ENCODE assay signal across 8 cellular contexts in the genomic region with DNA sequence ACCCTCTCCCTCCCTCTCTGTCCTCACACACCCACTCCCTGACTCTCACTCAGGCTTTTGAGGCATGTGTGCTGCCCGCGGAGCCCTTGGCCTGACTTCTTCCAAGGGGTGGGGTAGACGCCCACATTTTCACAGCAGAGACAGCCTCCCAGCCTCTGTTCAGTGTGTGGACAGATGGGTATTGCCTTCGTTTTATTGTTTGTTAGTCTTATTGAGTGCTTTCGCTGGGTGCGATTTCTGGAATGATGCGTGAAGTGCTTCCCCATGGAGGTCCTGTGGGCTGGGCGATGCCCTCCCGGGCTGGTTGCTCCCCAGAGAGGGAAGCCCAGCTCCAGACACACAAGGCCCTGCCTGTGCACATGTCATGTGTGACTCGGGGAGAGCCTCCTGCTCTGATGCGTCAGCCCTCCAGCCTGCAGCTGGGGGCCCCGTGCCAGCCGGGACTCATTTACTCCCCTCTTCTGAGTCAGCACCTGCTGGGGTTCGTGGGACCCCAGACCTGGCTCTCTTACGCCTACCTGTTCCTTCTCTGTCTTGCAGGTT. TPM values are rescaled to one million over a fixed set of nuclear protein-coding genes. Genes with fewer than 3 reads are reported as not detected.
A peak's percentile ranks its signal among the peaks of the same experiment; 100 is the strongest.
DNase-seq lines count a peak whose midpoint lies in the region; ATAC-seq and TF ChIP-seq lines count a peak whose summit lies in the region.

No MANE protein-coding gene starts in this region.

- 58 to 72% methylated on average over 10 to 14 of the region's 15 CpGs for WGBS in body of pancreas, 2 donors
- 71 to 74% methylated on average over 13 to 15 of the region's 15 CpGs for WGBS in upper lobe of left lung, 2 donors

- peak overlapping the region in 3 of 4 donors; percentile 50 to 69 (median 55) for H3K27ac ChIP-seq in body of pancreas
- H3K27ac ChIP-seq in upper lobe of left lung = peak overlapping the region; percentile 13 to 79 (median 66)

- H3K4me3 ChIP-seq in body of pancreas = no peak overlapping the region
- H3K4me3 ChIP-seq in upper lobe of left lung = no peak overlapping the region

- ATAC-seq in body of pancreas (peak; percentile 9), left lobe of liver (peak; percentile 0), upper lobe of left lung (ENCODE audit: low FRiP score in 2 of 2) (peak; percentile 3 to 31), HG02970 (IDR thresholded peaks at IDR 0.05; ENCODE audit: low FRiP score, unreplicated experiment) (no peak)

- no peak for TF ChIP-seq EP300 in upper lobe of left lung (IDR thresholded peaks at IDR 0.05)

- H3K27me3 ChIP-seq in body of pancreas (no peaks in the 10 kb centered on the region), upper lobe of left lung (no peaks in the 10 kb centered on the region)

- H3K36me3 ChIP-seq in body of pancreas (replicated peaks in 1 of 2; ENCODE audit: insufficient read depth in 1 of 2, low read depth in 2 of 2) = no peaks in the 10 kb centered on the region
- peaks cover 0 to 34% (median 19%) of the 10 kb centered on the region in 4 donors for H3K36me3 ChIP-seq in upper lobe of left lung

- TF ChIP-seq POLR2A in body of pancreas (IDR thresholded peaks at IDR 0.05) (no peak), upper lobe of left lung (IDR thresholded peaks at IDR 0.05) (no peak)

- intact Hi-C loops in body of pancreas (cut with DNase I) = no loop called here

- peaks cover 44% of the 10 kb centered on the region for H3K4me1 ChIP-seq in body of pancreas
- peaks cover 31 to 65% (median 47%) of the 10 kb centered on the region in 4 donors for H3K4me1 ChIP-seq in upper lobe of left lung

- TF ChIP-seq CTCF in body of pancreas (IDR thresholded peaks at IDR 0.05) (no peak), upper lobe of left lung (IDR thresholded peaks at IDR 0.05) (no peak)

- no peaks in the 10 kb centered on the region for H3K9me3 ChIP-seq in body of pancreas
- no peaks in the 10 kb centered on the region for H3K9me3 ChIP-seq in upper lobe of left lung

- DNase-seq in activated T-cell treated with anti-CD3 and anti-CD28 coated beads, Interleukin-2, amount 50 U/mL, for 1 hour = peak; percentile 51
- DNase-seq in activated T-cell treated with anti-CD3 and anti-CD28 coated beads for 4 hours = no peak
- DNase-seq in body of pancreas = peak in 2 of 4 donors; percentile 48 to 59
- DNase-seq in left lobe of liver (ENCODE audit: low spot score) = no peak
- no peak for DNase-seq in upper lobe of left lung
- DNase-seq in RPMI8226 = no peak
- DNase-seq in RKO (ENCODE audit: low spot score) = no peak

RNA-seq across cellular contexts. Expression of a gene that starts 14.7 kb away (rescaled TPM):
- total RNA-seq in body of pancreas = 10 to 100 TPM; 33.7 to 68.9 TPM
- 61.1 TPM for total RNA-seq in left lobe of liver
- total RNA-seq in upper lobe of left lung = 100 to 1,000 TPM; 105 to 301 (median 207) TPM

RNA-seq across cellular contexts. Expression of a gene that starts 42.5 kb away (rescaled TPM):
- total RNA-seq in body of pancreas (10 to 100 TPM in 1 of 2 donors, 1 to 10 TPM in 1; 8.6 to 11.9 TPM), left lobe of liver (25.6 TPM), upper lobe of left lung (100 to 1,000 TPM in 2 of 6 donors, 10 to 100 TPM in 4; 19.9 to 122 (median 51.3) TPM)

RNA-seq across cellular contexts. Expression of a gene that starts 55.8 kb away (rescaled TPM):
- total RNA-seq in body of pancreas = 10 to 100 TPM in 1 of 2 donors, 1 to 10 TPM in 1; 9.9 to 27.7 TPM
- total RNA-seq in left lobe of liver = 10.3 TPM
- 10 to 100 TPM; 12.0 to 25.1 (median 20.9) TPM for total RNA-seq in upper lobe of left lung
